In the genomic region with DNA sequence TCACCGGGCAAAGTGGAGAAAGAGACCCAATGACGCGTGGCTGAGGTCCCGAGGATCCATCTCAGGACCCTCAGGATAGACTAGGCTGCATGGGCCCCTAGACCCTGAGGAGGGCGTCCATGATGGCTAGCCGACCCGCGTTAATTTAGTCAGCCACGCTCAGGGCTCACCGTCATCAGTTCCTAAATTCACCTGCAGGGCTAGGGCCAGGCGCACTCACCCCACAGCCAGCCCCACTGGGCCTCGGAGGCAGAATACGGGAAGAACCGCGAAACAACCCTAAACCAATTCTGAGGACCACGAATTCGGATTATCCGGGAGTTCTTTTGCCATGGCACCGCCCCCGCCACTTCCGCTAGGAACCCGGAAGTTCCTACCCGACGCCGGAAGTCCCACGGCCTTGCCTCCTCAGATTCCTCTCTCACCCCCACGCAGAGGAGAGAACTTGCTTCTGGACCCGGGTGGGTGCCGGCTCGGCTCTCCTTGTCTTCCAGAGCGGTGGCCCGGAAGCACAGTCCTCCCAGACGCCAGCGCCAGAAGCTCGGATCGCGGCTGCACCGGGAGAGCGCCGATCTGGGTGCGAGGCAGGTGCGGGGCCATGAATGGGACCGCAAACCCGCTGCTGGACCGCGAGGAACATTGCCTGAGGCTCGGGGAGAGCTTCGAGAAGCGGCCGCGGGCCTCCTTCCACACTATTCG, we compare ENCODE assay signal across 8 cellular contexts. TPM values are rescaled to one million over a fixed set of nuclear protein-coding genes. Genes with fewer than 3 reads are reported as not detected.
DNase-seq lines count a peak whose midpoint lies in the region; ATAC-seq lines count a peak whose summit lies in the region.

A gene (plus strand): TSS at position 417 of the 699 bp plus-strand sequence. CDS start 182 bp downstream, at position 599.
A gene with protein sequence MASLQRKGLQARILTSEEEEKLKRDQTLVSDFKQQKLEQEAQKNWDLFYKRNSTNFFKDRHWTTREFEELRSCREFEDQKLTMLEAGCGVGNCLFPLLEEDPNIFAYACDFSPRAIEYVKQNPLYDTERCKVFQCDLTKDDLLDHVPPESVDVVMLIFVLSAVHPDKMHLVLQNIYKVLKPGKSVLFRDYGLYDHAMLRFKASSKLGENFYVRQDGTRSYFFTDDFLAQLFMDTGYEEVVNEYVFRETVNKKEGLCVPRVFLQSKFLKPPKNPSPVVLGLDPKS (minus strand): TSS at position 363 of the 699 bp plus-strand sequence. CDS start 1,033 bp downstream, outside the sequence.

- H2BK5ac ChIP-seq in mesenchymal stem cell (ENCODE audit: low read depth, low read length, poor library complexity, severe bottlenecking) = no peak within 1 kb of the TSS

- peak within 1 kb of the TSS in 1 of 2 experiments; percentile 89 for H3K14ac ChIP-seq in mesenchymal stem cell (ENCODE audit: low read length in 2 of 2)

- H3K4me3 Mint-ChIP-seq in effector memory CD8-positive, alpha-beta T cell = peak within 1 kb of the TSS; percentile 87 to 95

- peaks cover 37% of the 10 kb centered on the region for H3K79me1 ChIP-seq in mesenchymal stem cell (replicated peaks; ENCODE audit: low read length, poor library complexity, severe bottlenecking)

- H2AFZ ChIP-seq in mesenchymal stem cell (ENCODE audit: low read depth, low read length) = peak within 1 kb of the TSS; percentile 99

- peak within 1 kb of the TSS; percentile 78 to 96 (median 91) for H3K27ac ChIP-seq in BLaER1 treated with 17β-estradiol and CSF1 and Interleukin-3, amounts not matched to agents 10 nM and 100 nM
- peak within 1 kb of the TSS; percentile 41 for H3K27ac ChIP-seq in mesenchymal stem cell (ENCODE audit: low read length, poor library complexity, severe bottlenecking)

- peaks cover 50 to 68% (median 57%) of the 10 kb centered on the region in 11 experiments for H3K36me3 ChIP-seq in BLaER1 treated with 17β-estradiol and CSF1 and Interleukin-3, amounts not matched to agents 10 nM and 100 nM
- peaks cover 19 to 48% of the 10 kb centered on the region in 2 experiments for H3K36me3 ChIP-seq in mesenchymal stem cell (ENCODE audit: control insufficient read depth in 1 of 2, insufficient read depth in 2 of 2, low read depth in 1 of 2, low read length in 2 of 2)

- H3K9ac ChIP-seq in BLaER1 treated with 17β-estradiol and CSF1 and Interleukin-3, amounts not matched to agents 10 nM and 100 nM = peak within 1 kb of the TSS; percentile 80 to 98 (median 90)
- peak within 1 kb of the TSS; percentile 99 for H3K9ac ChIP-seq in mesenchymal stem cell (ENCODE audit: low read length)

- peak within 1 kb of the TSS; percentile 82 to 96 for H3K18ac ChIP-seq in mesenchymal stem cell (ENCODE audit: low read depth in 1 of 2, low read length in 2 of 2)

- DNase-seq in NK-92 treated with Interleukin-12 subunit alpha and Interleukin-12 subunit beta, amount 100 ng/mL, for 24 hours (lab: John Stamatoyannopoulos, UW) = peak; percentile 70
- peak; percentile 93 for DNase-seq in activated CD8-positive, alpha-beta memory T cell treated with anti-CD3 and anti-CD28 coated beads for 24 hours
- DNase-seq in effector memory CD8-positive, alpha-beta T cell = peak; percentile 74 to 77 (median 76)
- peak; percentile 85 for DNase-seq in mesenchymal stem cell
- DNase-seq in stimulated activated CD8-positive, alpha-beta memory T cell treated with anti-CD3 and anti-CD28 coated beads, Interleukin-12 subunit alpha, Interleukin-12 subunit beta, amount 100 ng/mL, for 4 hours (ENCODE audit: low read depth) = peak; percentile 72

- peak within 1 kb of the TSS; percentile 72 to 97 (median 90) for H3K4me3 ChIP-seq in BLaER1 treated with 17β-estradiol and CSF1 and Interleukin-3, amounts not matched to agents 10 nM and 100 nM
- peak within 1 kb of the TSS; percentile 98 to 100 for H3K4me3 ChIP-seq in mesenchymal stem cell (ENCODE audit: insufficient read depth in 1 of 2, low read depth in 1 of 2, low read length in 2 of 2)

- peaks cover 55% of the 10 kb centered on the region for H3K36me3 Mint-ChIP-seq in effector memory CD8-positive, alpha-beta T cell (ENCODE audit: insufficient read depth)

- no peaks in the 10 kb centered on the region for H3K27me3 Mint-ChIP-seq in effector memory CD8-positive, alpha-beta T cell

- ATAC-seq in GM19351 (IDR thresholded peaks at IDR 0.05; ENCODE audit: unreplicated experiment) (peak; percentile 92), HG03558 (IDR thresholded peaks at IDR 0.05; ENCODE audit: extremely low read depth, unreplicated experiment) (peak; percentile 58)
- ATAC-seq in effector memory CD8-positive, alpha-beta T cell (replicated peaks) = peak; percentile 88

- no peak within 1 kb of the TSS for H2AK5ac ChIP-seq in mesenchymal stem cell (ENCODE audit: low read length, severe bottlenecking)

- peak within 1 kb of the TSS; percentile 95 for H4K8ac ChIP-seq in mesenchymal stem cell (ENCODE audit: low read length)

- peaks cover 21 to 43% (median 37%) of the 10 kb centered on the region in 11 experiments; a peak in 20 of 22 replicates for H4K20me1 ChIP-seq in BLaER1 treated with 17β-estradiol and CSF1 and Interleukin-3, amounts not matched to agents 10 nM and 100 nM

- H3K4ac ChIP-seq in mesenchymal stem cell (ENCODE audit: low read depth in 1 of 2, low read length in 2 of 2) = peak within 1 kb of the TSS; percentile 73 to 91

- under 1% methylated on average over 52 of the region's 52 CpGs for WGBS in mesenchymal stem cell

- no peaks in the 10 kb centered on the region for H3K9me3 ChIP-seq in BLaER1 treated with 17β-estradiol and CSF1 and Interleukin-3, amounts not matched to agents 10 nM and 100 nM (replicated peaks in 1 of 11)
- H3K9me3 ChIP-seq in mesenchymal stem cell (ENCODE audit: control insufficient read depth, low read length) = no peaks in the 10 kb centered on the region

- H3K23ac ChIP-seq in mesenchymal stem cell (ENCODE audit: low read length in 2 of 2) = peak within 1 kb of the TSS in 1 of 2 experiments; percentile 86

- H4K91ac ChIP-seq in mesenchymal stem cell (ENCODE audit: low read length) = peak within 1 kb of the TSS; percentile 76

- peaks cover 24 to 56% (median 45%) of the 10 kb centered on the region in 10 experiments for H3K4me1 ChIP-seq in BLaER1 treated with 17β-estradiol and CSF1 and Interleukin-3, amounts not matched to agents 10 nM and 100 nM
- H3K4me1 ChIP-seq in mesenchymal stem cell (ENCODE audit: control insufficient read depth, insufficient read depth, low read depth, low read length) = peaks cover 7% of the 10 kb centered on the region

- H3K4me2 ChIP-seq in BLaER1 treated with 17β-estradiol and CSF1 and Interleukin-3, amounts not matched to agents 10 nM and 100 nM = peak within 1 kb of the TSS; percentile 79 to 97 (median 91)
- peak within 1 kb of the TSS; percentile 85 for H3K4me2 ChIP-seq in mesenchymal stem cell (ENCODE audit: low read length, poor library complexity, severe bottlenecking)

- no peaks in the 10 kb centered on the region for H3K9me3 Mint-ChIP-seq in effector memory CD8-positive, alpha-beta T cell

- peak within 1 kb of the TSS; percentile 60 for H2BK15ac ChIP-seq in mesenchymal stem cell (ENCODE audit: low read depth, poor library complexity, severe bottlenecking)

- no peaks in the 10 kb centered on the region for H3K27me3 ChIP-seq in BLaER1 treated with 17β-estradiol and CSF1 and Interleukin-3, amounts not matched to agents 10 nM and 100 nM
- H3K27me3 ChIP-seq in mesenchymal stem cell (ENCODE audit: control insufficient read depth in 1 of 2, insufficient read depth in 1 of 2, low read length in 2 of 2) = no peaks in the 10 kb centered on the region

- peak within 1 kb of the TSS; percentile 87 for H2BK120ac ChIP-seq in mesenchymal stem cell (ENCODE audit: low read depth, low read length)

- H3K4me1 Mint-ChIP-seq in effector memory CD8-positive, alpha-beta T cell (ENCODE audit: low read depth in 2 of 2) = peaks cover 44 to 66% of the 10 kb centered on the region in 2 donors

- peak within 1 kb of the TSS; percentile 99 for H3K27ac Mint-ChIP-seq in effector memory CD8-positive, alpha-beta T cell

- H2BK12ac ChIP-seq in mesenchymal stem cell (ENCODE audit: low read length in 2 of 2) = no peak within 1 kb of the TSS

RNA-seq across cellular contexts. Expression of the first gene that starts in this region (rescaled TPM):
- polyA plus RNA-seq in mesenchymal stem cell (2013, experiment 1 of 2) = 11.7 TPM
- polyA plus RNA-seq in mesenchymal stem cell (2013, experiment 2 of 2) = 11.0 TPM

RNA-seq across cellular contexts. Expression of the second gene that starts in this region (rescaled TPM):
- 19.3 TPM for polyA plus RNA-seq in mesenchymal stem cell (2013, experiment 1 of 2)
- 18.8 TPM for polyA plus RNA-seq in mesenchymal stem cell (2013, experiment 2 of 2)

Comparison
In these comparisons a context has a peak if more than half of its experiments do, and no peak if none do; other contexts are left out.
1. Peak in every context shown above with its lines: DNase-seq, ATAC-seq, H3K4me3 ChIP-seq and H3K27ac ChIP-seq.